In genomic region chr10:80493482-80494021, GRCh38 we compare ENCODE assay signal across 1 cellular context.
TF ChIP-seq lines count a peak whose summit lies in the region.

No MANE protein-coding gene starts in this region.

TF ChIP-seq in K562, 482 proteins besides CTCF, POLR2A, EP300 and RAD21 (continued from another document):
- TF ChIP-seq FOXJ2 (tag; IDR thresholded peaks at IDR 0.05): 0 out of 2 replicates have a peak, but pooled peaks have one; percentile 25
- 0 out of 2 replicates have a peak, but pooled peaks have one; percentile 17 for TF ChIP-seq TAL1 (IDR thresholded peaks at IDR 0.05)
- peak; percentile 25; the same call in 1 of the 2 replicates for TF ChIP-seq DPF2 (IDR thresholded peaks at IDR 0.05)
- no peak for TF ChIP-seq ZBED1 (IDR thresholded peaks at IDR 0.05)
- TF ChIP-seq GABPA (tag; conservative IDR thresholded peaks at IDR 0.05; ENCODE audit: low read depth): peak; percentile 36
- peak; percentile 55 for TF ChIP-seq MEIS2 (IDR thresholded peaks at IDR 0.05; ENCODE audit: partially characterized antibody)
- TF ChIP-seq RFX1 (IDR thresholded peaks at IDR 0.05): peak; percentile 65
